22 cellular contexts compared by ENCODE assay signal in genomic region chr16:8975039-8975438, GRCh38.
"Had no signal": no experiment of that assay in that cellular context is flagged by ENCODE, and none has a peak within 500 bp of the region (broad histone marks: within the 10 kb centered on the region; RNA-seq: fewer than 3 reads in every experiment).

No MANE protein-coding gene starts in this region.

- H3K4me3 ChIP-seq: SJSA1, SK-N-MC had no signal

- H3K27me3 ChIP-seq: SJSA1 had no signal

- FAIRE-seq: RCC 7860 had no signal

- H3K9ac ChIP-seq: KMS-11 had no signal

- DNase-seq: IMR-90, Kasumi-1, MM.1S, NCI-H1092 treated with DMSO at 0.1 percent for 48 hours, NCI-H1436, NCI-H187, NCI-H2029, NCI-H2081 treated with DMSO at 0.1 percent for 48 hours, NCI-H2171, NCI-H226, NCI-H446, NCI-H510A, NCI-H524 treated with DMSO at 0.1 percent for 48 hours, NCI-H69, NCI-H774, Right ventricle myocardium superior, RPMI8226, SIG-M5 had no signal

- H3K4me2 ChIP-seq: KMS-11 had no signal

- H3K27ac ChIP-seq: KMS-11, SJSA1, SK-N-MC had no signal

- H3K36me3 ChIP-seq: SJSA1 had no signal

- H3K9me3 ChIP-seq: SJSA1 had no signal
